In genomic region chr11:46315033-46315738, GRCh38 we compare ENCODE assay signal across 9 cellular contexts. TPM values are rescaled to one million over a fixed set of nuclear protein-coding genes. Genes with fewer than 3 reads are reported as not detected.
DNase-seq lines count a peak whose midpoint lies in the region; ATAC-seq and TF ChIP-seq lines count a peak whose summit lies in the region.
"Had no signal": no experiment of that assay in that cellular context is flagged by ENCODE, and none has a peak within 500 bp of the region (broad histone marks: within the 10 kb centered on the region; RNA-seq: fewer than 3 reads in every experiment).

No MANE protein-coding gene starts in this region.

- DNase-seq in D341Med (ENCODE audit: low spot score): peak; percentile 83
- peak; percentile 80 for DNase-seq in HT1080 (ENCODE audit: low read depth)
- DNase-seq in SHP77 (lab: John Stamatoyannopoulos, UW): peak; percentile 70 to 74
- DNase-seq in activated T-helper 1 cell treated with anti-CD3 and anti-CD28 coated beads, Interleukin-2, amount 50 U/mL, for 16 hours (ENCODE audit: low read depth in 1 of 2, low spot score in 1 of 2): peak; percentile 50 to 56
- peak in 1 of 2 donors; percentile 48 for DNase-seq in foreskin keratinocyte
- peak; percentile 33 for DNase-seq in pulmonary artery endothelial cell (ENCODE audit: low read depth, low spot score)
- DNase-seq in cortex of kidney (lab: John Stamatoyannopoulos, UW): no peak

- ATAC-seq in foreskin keratinocyte (peak; percentile 74), HG03460 (IDR thresholded peaks at IDR 0.05; ENCODE audit: unreplicated experiment) (no peak)

- H3K4me1 ChIP-seq in foreskin keratinocyte: no peaks in the 10 kb centered on the region

- H3K27me3 ChIP-seq in foreskin keratinocyte: no peaks in the 10 kb centered on the region

- TF ChIP-seq CTCF in foreskin keratinocyte (conservative IDR thresholded peaks at IDR 0.05): peak; percentile 86

- H3K27ac ChIP-seq in foreskin keratinocyte: no peak overlapping the region

RNA-seq across cellular contexts. Expression of gene DGKZ, which starts 32.1 kb away (rescaled TPM):
- total RNA-seq in HT1080 (2014; rRNA removed; shearing (Covaris generic)): 107 and 115 TPM in 2 replicates
- 54.7 and 59.2 TPM in 2 replicates for polyA plus RNA-seq in HT1080 (2015; cell fraction: cytosol; rRNA removed)
- 70.9 and 71.9 TPM in 2 replicates for polyA plus RNA-seq in HT1080 (2015; cell fraction: nucleus; rRNA removed)
- total RNA-seq in foreskin keratinocyte (70.1 and 71.6 TPM in 2 replicates), pulmonary artery endothelial cell (61.8 and 63.3 TPM in 2 replicates)
- polyA plus RNA-seq in foreskin keratinocyte: 57.9 and 59.1 TPM in 2 replicates

RNA-seq across cellular contexts. Expression of gene CREB3L1, which starts 37.7 kb away (rescaled TPM):
- total RNA-seq in HT1080 (2014; rRNA removed; shearing (Covaris generic)): 3.3 and 5.1 TPM in 2 replicates
- polyA plus RNA-seq in HT1080 (2015; cell fraction: cytosol; rRNA removed): 11.6 and 12.7 TPM in 2 replicates
- polyA plus RNA-seq in HT1080 (2015; cell fraction: nucleus; rRNA removed): 6.8 and 7.7 TPM in 2 replicates
- total RNA-seq in foreskin keratinocyte: 0.35 and 0.88 TPM in 2 replicates
- polyA plus RNA-seq in foreskin keratinocyte: 0.61 and 1.1 TPM in 2 replicates
- total RNA-seq in pulmonary artery endothelial cell: 0.42 and 1.9 TPM in 2 replicates
- total RNA-seq: T-helper 1 cell treated with Interleukin-12 subunit alpha and Interleukin-12 subunit beta and Interleukin-4 antibody, amounts not matched to agents 30 ng/mL and 1 ng/mL, for 36 hours had no signal
